In the genomic region with DNA sequence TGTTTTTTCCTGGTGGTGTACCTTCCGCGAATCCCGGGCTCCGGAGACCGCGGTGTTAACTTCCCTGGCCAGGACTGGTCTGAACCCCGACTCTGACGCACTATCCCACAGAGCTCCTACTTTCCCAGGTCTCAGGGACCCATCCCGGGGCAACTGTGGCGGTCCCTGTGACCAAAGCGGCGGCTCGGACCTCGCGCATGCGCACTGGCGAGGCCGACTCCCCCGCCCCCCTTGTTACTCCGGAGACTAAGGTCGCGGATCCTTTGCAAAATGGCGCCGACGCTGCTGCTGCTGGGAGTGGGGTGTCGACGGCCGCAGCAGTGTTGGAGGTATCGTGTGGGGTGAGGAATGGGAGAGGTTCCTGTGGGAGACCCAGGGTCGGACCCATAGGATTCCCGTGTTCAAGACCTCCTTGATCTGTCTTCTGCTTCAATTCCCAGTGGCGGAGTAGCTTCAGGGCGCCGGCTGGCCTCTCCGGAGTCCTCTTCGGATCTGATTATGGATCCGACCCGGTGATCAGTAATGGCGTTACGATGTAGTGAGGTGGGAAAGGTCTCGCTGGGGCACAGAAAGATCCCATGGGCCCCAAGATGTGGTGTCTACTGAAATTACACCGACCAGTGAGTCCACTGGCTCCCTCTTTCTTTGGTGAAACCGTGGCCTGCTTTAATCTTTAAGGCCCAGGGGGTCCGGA, we compare ENCODE assay signal across 8 cellular contexts.
A peak's percentile ranks its signal among the peaks of the same experiment; 100 is the strongest.
DNase-seq lines count a peak whose midpoint lies in the region; ATAC-seq and TF ChIP-seq lines count a peak whose summit lies in the region.

No MANE protein-coding gene starts in this region.

- H3K4me2 ChIP-seq in neuronal stem cell (ENCODE audit: insufficient read depth, low read length, poor library complexity, severe bottlenecking) = peak overlapping the region; percentile 56

- DNase-seq in AG08395 (ENCODE audit: low spot score) (peak; percentile 58), NCI-H345 treated with DMSO at 0.1 percent for 48 hours (lab: John Stamatoyannopoulos, UW; ENCODE audit: unreplicated experiment) (peak; percentile 34), fibroblast of villous mesenchyme (ENCODE audit: low read depth) (no peak), neuronal stem cell (ENCODE audit: low spot score) (peak; percentile 41), ureter (ENCODE audit: low spot score) (no peak), NAMALWA (ENCODE audit: low spot score) (no peak)

- H3K36me3 ChIP-seq in neuronal stem cell (replicated peaks in 1 of 2; ENCODE audit: control insufficient read depth in 2 of 2, insufficient read depth in 2 of 2, low read length in 2 of 2) = no peaks in the 10 kb centered on the region

- no peak overlapping the region for H2BK12ac ChIP-seq in neuronal stem cell (ENCODE audit: low read length)

- H3K18ac ChIP-seq in neuronal stem cell (ENCODE audit: low read length) = peak overlapping the region; percentile 60

- no peak overlapping the region for H3K23ac ChIP-seq in neuronal stem cell (ENCODE audit: low read depth, low read length, poor library complexity)

- H2BK15ac ChIP-seq in neuronal stem cell (ENCODE audit: low read length) = no peak overlapping the region

- no peak overlapping the region for H2BK5ac ChIP-seq in neuronal stem cell (ENCODE audit: low read length)

- no peak overlapping the region for H4K91ac ChIP-seq in neuronal stem cell (ENCODE audit: low read depth, low read length, poor library complexity)

- no peak overlapping the region for H3K14ac ChIP-seq in neuronal stem cell (ENCODE audit: low read length)

- H3K4me1 ChIP-seq in neuronal stem cell (ENCODE audit: control insufficient read depth in 2 of 2, insufficient read depth in 1 of 2, low read depth in 1 of 2, low read length in 2 of 2) = no peaks in the 10 kb centered on the region

- H3K9ac ChIP-seq in neuronal stem cell (ENCODE audit: low read depth, low read length, poor library complexity) = peak overlapping the region; percentile 54

- no peak overlapping the region for H3K27ac ChIP-seq in neuronal stem cell (replicated peaks; ENCODE audit: low read length)

- H3K27me3 ChIP-seq in neuronal stem cell (ENCODE audit: control insufficient read depth in 3 of 3, insufficient read depth in 3 of 3, low read depth in 1 of 3, low read length in 3 of 3) = no peaks in the 10 kb centered on the region

- H3K9me3 ChIP-seq in neuronal stem cell (replicated peaks in 1 of 2; ENCODE audit: control insufficient read depth in 2 of 2, insufficient read depth in 1 of 2, low read depth in 1 of 2, low read length in 2 of 2) = peaks cover 15 to 29% of the 10 kb centered on the region in 2 donors

- ATAC-seq in GM21786 (IDR thresholded peaks at IDR 0.05; ENCODE audit: unreplicated experiment) (no peak), HG03432 (IDR thresholded peaks at IDR 0.05; ENCODE audit: unreplicated experiment) (no peak)

- H4K8ac ChIP-seq in neuronal stem cell (ENCODE audit: low read depth, low read length) = no peak overlapping the region

- no peak overlapping the region for H2AK5ac ChIP-seq in neuronal stem cell (ENCODE audit: low read depth, low read length)

- no CpG with 5 or more reads among the region's 44 CpGs for WGBS in neuronal stem cell (ENCODE audit: extremely low coverage in 2 of 2, insufficient read length in 2 of 2, insufficient replicate concordance in 1 of 2), 2 donors

- no peak overlapping the region for H2BK120ac ChIP-seq in neuronal stem cell (ENCODE audit: low read depth, low read length)

- H3K4me3 ChIP-seq in fibroblast of villous mesenchyme (ENCODE audit: low read depth, low read length) = peak overlapping the region; percentile 41
- H3K4me3 ChIP-seq in neuronal stem cell (ENCODE audit: low read length in 2 of 2) = peak overlapping the region in 1 of 2 donors; percentile 83

- no peak for TF ChIP-seq CTCF in fibroblast of villous mesenchyme (IDR thresholded peaks at IDR 0.05; ENCODE audit: insufficient read depth, low read depth, low read length)

- H3K79me1 ChIP-seq in neuronal stem cell (ENCODE audit: low read depth, low read length) = no peaks in the 10 kb centered on the region

- H3K4ac ChIP-seq in neuronal stem cell (ENCODE audit: low read length) = no peak overlapping the region

- H2AFZ ChIP-seq in neuronal stem cell (ENCODE audit: low read length) = no peak overlapping the region

Comparison
In these comparisons a context has a peak if more than half of its experiments do, and no peak if none do; other contexts are left out.
1. DNase-seq: peak in AG08395 (single experiment), NCI-H345 treated with DMSO at 0.1 percent for 48 hours (single experiment) and neuronal stem cell (single experiment); none in fibroblast of villous mesenchyme (single experiment), ureter (single experiment) and NAMALWA (single experiment).